10 cellular contexts compared by ENCODE assay signal in the genomic region with DNA sequence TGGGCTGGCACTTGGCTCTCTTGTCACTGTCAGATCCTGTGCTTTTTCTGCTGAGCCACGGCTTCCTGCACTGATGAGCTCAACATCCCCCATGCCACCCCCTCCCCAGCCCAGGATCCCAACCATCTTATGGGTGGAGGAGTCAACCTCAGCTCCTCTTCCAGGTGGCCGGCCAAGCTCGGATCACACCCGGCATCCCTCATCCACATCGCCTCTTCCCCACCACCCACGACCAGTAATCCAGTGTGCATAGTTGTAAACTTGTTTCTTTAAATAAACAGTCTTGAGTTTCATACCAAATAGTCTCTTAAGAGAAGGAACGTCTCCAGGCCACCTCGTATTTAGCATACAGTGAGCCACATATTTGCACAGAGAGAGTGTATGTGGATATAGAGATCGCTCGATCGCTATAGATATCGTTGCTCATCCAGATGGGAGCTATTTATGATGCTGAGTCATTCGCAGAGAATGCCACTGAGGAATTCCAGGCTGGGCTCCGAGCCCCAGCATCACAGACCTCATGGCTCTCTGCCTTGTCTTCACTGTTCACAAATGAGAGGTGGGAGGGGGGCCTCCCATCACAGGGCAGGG.
A peak's percentile ranks its signal among the peaks of the same experiment; 100 is the strongest.
DNase-seq lines count a peak whose midpoint lies in the region; ATAC-seq lines count a peak whose summit lies in the region.
"Had no signal": no experiment of that assay in that cellular context is flagged by ENCODE, and none has a peak within 500 bp of the region (broad histone marks: within the 10 kb centered on the region; RNA-seq: fewer than 3 reads in every experiment).

No MANE protein-coding gene starts in this region.

- DNase-seq in GM04503 (ENCODE audit: low read depth) (peak; percentile 86), NCI-H446 treated with DMSO at 0.1 percent for 48 hours (lab: John Stamatoyannopoulos, UW) (peak; percentile 74), dedifferentiated amniotic fluid mesenchymal stem cell (ENCODE audit: extremely low spot score) (peak; percentile 64), non-pigmented ciliary epithelial cell (ENCODE audit: low read depth) (peak; percentile 71), pons (ENCODE audit: low spot score) (no peak), DMS114 treated with DMSO at 0.1 percent for 48 hours (lab: John Stamatoyannopoulos, UW; ENCODE audit: unreplicated experiment) (no peak)
- DNase-seq in natural killer cell treated with Interleukin-12 subunit alpha and Interleukin-12 subunit beta and Interleukin-15 and Interleukin-18, amount 100 ng/mL, for 72 hours (ENCODE audit: low spot score): no peak
- DNase-seq: NCI-H345, thyroid gland had no signal

- H3K27ac Mint-ChIP-seq in natural killer cell treated with Interleukin-12 subunit alpha and Interleukin-12 subunit beta and Interleukin-15 and Interleukin-18, amount 100 ng/mL, for 72 hours: no peak overlapping the region

- no peaks in the 10 kb centered on the region for H3K36me3 Mint-ChIP-seq in natural killer cell treated with Interleukin-12 subunit alpha and Interleukin-12 subunit beta and Interleukin-15 and Interleukin-18, amount 100 ng/mL, for 72 hours

- H3K4me3 Mint-ChIP-seq in natural killer cell treated with Interleukin-12 subunit alpha and Interleukin-12 subunit beta and Interleukin-15 and Interleukin-18, amount 100 ng/mL, for 72 hours: no peak overlapping the region

- H3K27me3 Mint-ChIP-seq in natural killer cell treated with Interleukin-12 subunit alpha and Interleukin-12 subunit beta and Interleukin-15 and Interleukin-18, amount 100 ng/mL, for 72 hours: peaks cover 18 to 45% of the 10 kb centered on the region in 2 donors

- no peaks in the 10 kb centered on the region for H3K4me1 Mint-ChIP-seq in natural killer cell treated with Interleukin-12 subunit alpha and Interleukin-12 subunit beta and Interleukin-15 and Interleukin-18, amount 100 ng/mL, for 72 hours (ENCODE audit: low read depth in 2 of 2)

- H3K9me3 Mint-ChIP-seq in natural killer cell treated with Interleukin-12 subunit alpha and Interleukin-12 subunit beta and Interleukin-15 and Interleukin-18, amount 100 ng/mL, for 72 hours: no peaks in the 10 kb centered on the region

- no peak for ATAC-seq in HG03571 (IDR thresholded peaks at IDR 0.05; ENCODE audit: unreplicated experiment)
- ATAC-seq in natural killer cell treated with Interleukin-12 subunit alpha and Interleukin-12 subunit beta and Interleukin-15 and Interleukin-18, amount 100 ng/mL, for 72 hours: no peak

Comparison
In these comparisons a context has a peak if more than half of its experiments do, and no peak if none do; other contexts are left out.
1. DNase-seq: peak in GM04503 (single experiment), NCI-H446 treated with DMSO at 0.1 percent for 48 hours (single experiment), dedifferentiated amniotic fluid mesenchymal stem cell (single experiment) and non-pigmented ciliary epithelial cell (single experiment); none in pons (single experiment), DMS114 treated with DMSO at 0.1 percent for 48 hours (single experiment) and natural killer cell treated with Interleukin-12 subunit alpha and Interleukin-12 subunit beta and Interleukin-15 and Interleukin-18, amount 100 ng/mL, for 72 hours (single experiment).